Comparison of ENCODE assay signal across 9 cellular contexts in genomic region chr10:75678527-75678926, GRCh38.
"Had no signal": no experiment of that assay in that cellular context is flagged by ENCODE, and none has a peak within 500 bp of the region (broad histone marks: within the 10 kb centered on the region; RNA-seq: fewer than 3 reads in every experiment).

No MANE protein-coding gene starts in this region.

- H3K27ac Mint-ChIP-seq: GM23338, H9, HFFc6 had no signal

- H3K4me3 ChIP-seq: GM23248, GM23338, HAP-1 had no signal

- H3K27ac ChIP-seq: GM23248 had no signal

- H3K9ac ChIP-seq: GM23248 had no signal

- H3K4me1 Mint-ChIP-seq: GM23338, H9 had no signal

- H3K4me3 Mint-ChIP-seq: GM23338, H9, HFFc6 had no signal

- DNase-seq: GM23248, GOT3, H7, H9, HCEC 1CT, HFFc6 had no signal

- H3K9me3 Mint-ChIP-seq: GM23338, H9, HFFc6 had no signal

- H3K4me1 ChIP-seq: HAP-1 had no signal

- ATAC-seq: GM23338, HCT116 had no signal

- H3K9me3 ChIP-seq: HAP-1 had no signal

- H3K36me3 ChIP-seq: HAP-1 had no signal

- H2AFZ ChIP-seq: GM23248, GM23338 had no signal

- H3K4me2 ChIP-seq: GM23338 had no signal
